In genomic region chr2:218289639-218290315, GRCh38 we compare ENCODE assay signal across 9 cellular contexts. TPM values are rescaled to one million over a fixed set of nuclear protein-coding genes. Genes with fewer than 3 reads are reported as not detected.
DNase-seq lines count a peak whose midpoint lies in the region; ATAC-seq and TF ChIP-seq lines count a peak whose summit lies in the region.
"Had no signal": no experiment of that assay in that cellular context is flagged by ENCODE, and none has a peak within 500 bp of the region (broad histone marks: within the 10 kb centered on the region; RNA-seq: fewer than 3 reads in every experiment).

No MANE protein-coding gene starts in this region.

- H3K4me1 ChIP-seq in neural progenitor cell = peaks cover 23% of the 10 kb centered on the region

- H3K4me2 ChIP-seq in neural progenitor cell = peak overlapping the region; percentile 56

- H2AFZ ChIP-seq in neural progenitor cell (replicated peaks) = no peak overlapping the region

- H3K4me1 Mint-ChIP-seq in neural progenitor cell = peaks cover 36% of the 10 kb centered on the region

- no peak for ATAC-seq in HG02588 (IDR thresholded peaks at IDR 0.05; ENCODE audit: unreplicated experiment)

- no peak overlapping the region for H3K9ac ChIP-seq in neural progenitor cell

- TF ChIP-seq CTCF in epithelial cell of esophagus (IDR thresholded peaks at IDR 0.05; ENCODE audit: insufficient read depth, low read depth, low read length, missing control alignments) (no peak), neural progenitor cell (IDR thresholded peaks at IDR 0.05) (no peak)

- H3K79me2 ChIP-seq in neural progenitor cell (ENCODE audit: low read depth) = no peaks in the 10 kb centered on the region

- H3K4me3 ChIP-seq in epithelial cell of esophagus (ENCODE audit: low read length) = peak overlapping the region; percentile 95
- H3K4me3 ChIP-seq in neural progenitor cell = no peak overlapping the region
- H3K4me3 ChIP-seq: SJSA1 had no signal

- H4K20me1 ChIP-seq in neural progenitor cell (ENCODE audit: low read depth) = no peaks in the 10 kb centered on the region

- H3K27me3 ChIP-seq in neural progenitor cell = peaks cover 13% of the 10 kb centered on the region
- H3K27me3 ChIP-seq: SJSA1 had no signal

- no peaks in the 10 kb centered on the region for H3K9me3 Mint-ChIP-seq in neural progenitor cell

- H3K27ac ChIP-seq in neural progenitor cell = no peak overlapping the region
- H3K27ac ChIP-seq: SJSA1 had no signal

- H3K36me3 Mint-ChIP-seq in neural progenitor cell = no peaks in the 10 kb centered on the region

- H3K9me3 ChIP-seq in neural progenitor cell (ENCODE audit: low read depth) = no peaks in the 10 kb centered on the region
- H3K9me3 ChIP-seq: SJSA1 had no signal

- H3F3A ChIP-seq in neural progenitor cell (ENCODE audit: low read depth) = peaks cover 18% of the 10 kb centered on the region

- no peaks in the 10 kb centered on the region for H3K36me3 ChIP-seq in neural progenitor cell

- H3K27ac Mint-ChIP-seq in neural progenitor cell = peak overlapping the region; percentile 85

- DNase-seq in Ammon's horn (ENCODE audit: low spot score) (peak; percentile 22), OCI-M1 (lab: John Stamatoyannopoulos, UW) (peak; percentile 46), epithelial cell of esophagus (ENCODE audit: low read depth) (peak; percentile 82), neural progenitor cell (ENCODE audit: low spot score) (no peak), activated gamma-delta T cell treated with Interleukin-2 at 50 U/mL for 16 hours (no peak), NCI-H226 (no peak)
- no peak for DNase-seq in stimulated activated naive CD4-positive, alpha-beta T cell treated with Interleukin-2 at 50 U/mL for 16 hours (lab: John Stamatoyannopoulos, UW)

- no peak overlapping the region for H3K4me3 Mint-ChIP-seq in neural progenitor cell

- H3K27me3 Mint-ChIP-seq in neural progenitor cell (ENCODE audit: insufficient read depth, low read depth) = peaks cover 3% of the 10 kb centered on the region

RNA-seq across cellular contexts. Expression of gene TMBIM1, which starts 2.5 kb away (rescaled TPM):
- total RNA-seq in neural progenitor cell (ENCODE audit: low replicate concordance) = 11.1 and 14.1 TPM in 2 replicates

RNA-seq across cellular contexts. Expression of gene PNKD, which starts 19.5 kb away (rescaled TPM):
- total RNA-seq in neural progenitor cell (ENCODE audit: low replicate concordance) = 13.5 and 31.1 TPM in 2 replicates

RNA-seq across cellular contexts. Expression of gene AAMP, which starts 19.8 kb away (rescaled TPM):
- total RNA-seq in neural progenitor cell (ENCODE audit: low replicate concordance) = 90.4 and 151 TPM in 2 replicates

RNA-seq across cellular contexts. Expression of gene GPBAR1, which starts 29.0 kb away (rescaled TPM):
- 0.09 TPM in 1 of 2 replicates, not detected in the other for total RNA-seq in neural progenitor cell (ENCODE audit: low replicate concordance)

Comparison
In these comparisons a context has a peak if more than half of its experiments do, and no peak if none do; other contexts are left out.
1. DNase-seq: peak in Ammon's horn (single experiment), OCI-M1 (single experiment) and epithelial cell of esophagus (single experiment); none in neural progenitor cell (single experiment), activated gamma-delta T cell treated with Interleukin-2 at 50 U/mL for 16 hours (single experiment), stimulated activated naive CD4-positive, alpha-beta T cell treated with Interleukin-2 at 50 U/mL for 16 hours (single experiment) and NCI-H226 (single experiment).